In genomic region chr3:16849795-16850194, GRCh38 we compare ENCODE assay signal across 9 cellular contexts. TPM values are rescaled to one million over a fixed set of nuclear protein-coding genes. Genes with fewer than 3 reads are reported as not detected.
A peak's percentile ranks its signal among the peaks of the same experiment; 100 is the strongest.
DNase-seq lines count a peak whose midpoint lies in the region; ATAC-seq, FAIRE-seq and TF ChIP-seq lines count a peak whose summit lies in the region.
"Had no signal": no experiment of that assay in that cellular context is flagged by ENCODE, and none has a peak within 500 bp of the region (broad histone marks: within the 10 kb centered on the region; RNA-seq: fewer than 3 reads in every experiment).

No MANE protein-coding gene starts in this region.

- H2BK15ac ChIP-seq in neuronal stem cell (ENCODE audit: low read length), result no peak overlapping the region

- H3K4me3 ChIP-seq in GM06990 (replicated peaks; ENCODE audit: low read depth, low read length) (peak overlapping the region; percentile 0; the same call in 1 of the 2 replicates), endocrine pancreas (ENCODE audit: control insufficient read depth, insufficient read depth, low read length) (peak overlapping the region; percentile 82), neuronal stem cell (ENCODE audit: low read length in 2 of 2) (peak overlapping the region in 1 of 2 donors; percentile 35)

- H4K91ac ChIP-seq in neuronal stem cell (ENCODE audit: low read depth, low read length, poor library complexity), result no peak overlapping the region

- H2BK5ac ChIP-seq in neuronal stem cell (ENCODE audit: low read length), result no peak overlapping the region

- no peak overlapping the region for H4K8ac ChIP-seq in neuronal stem cell (ENCODE audit: low read depth, low read length)

- DNase-seq in GM06990 (ENCODE audit: extremely low read depth, insufficient read length), result no peak
- DNase-seq in NCI-H226, result peak; percentile 84
- no peak for DNase-seq in neuronal stem cell (ENCODE audit: low spot score)
- no peak for DNase-seq in urothelium cell line (ENCODE audit: low spot score)
- DNase-seq in progenitor cell of endocrine pancreas (ENCODE audit: low spot score, unreplicated experiment), result no peak
- DNase-seq: PC-3 had no signal

- H2BK120ac ChIP-seq in neuronal stem cell (ENCODE audit: low read depth, low read length), result no peak overlapping the region

- no peaks in the 10 kb centered on the region for H3K4me1 ChIP-seq in endocrine pancreas (ENCODE audit: control insufficient read depth, insufficient read depth, low read length)
- peaks cover 0 to 5% of the 10 kb centered on the region in 2 donors for H3K4me1 ChIP-seq in neuronal stem cell (ENCODE audit: control insufficient read depth in 2 of 2, insufficient read depth in 1 of 2, low read depth in 1 of 2, low read length in 2 of 2)

- TF ChIP-seq CTCF in GM06990 (IDR thresholded peaks at IDR 0.05; ENCODE audit: insufficient read depth, low read length, poor library complexity, severe bottlenecking) (no peak), progenitor cell of endocrine pancreas (IDR thresholded peaks at IDR 0.05; ENCODE audit: unreplicated experiment) (no peak)

- H3K27me3 Mint-ChIP-seq in progenitor cell of endocrine pancreas, result no peaks in the 10 kb centered on the region

- FAIRE-seq in urothelium cell line (lab: Jason Lieb, UNC), result no peak

- WGBS in neuronal stem cell (ENCODE audit: extremely low coverage in 2 of 2, insufficient read length in 2 of 2, insufficient replicate concordance in 1 of 2), 2 donors, result no CpG with 5 or more reads among the region's 3 CpGs

- H2BK12ac ChIP-seq in neuronal stem cell (ENCODE audit: low read length), result no peak overlapping the region

- H3K27ac ChIP-seq in neuronal stem cell (replicated peaks; ENCODE audit: low read length), result no peak overlapping the region

- H3K4ac ChIP-seq in neuronal stem cell (ENCODE audit: low read length), result no peak overlapping the region

- no peak overlapping the region for H3K23ac ChIP-seq in neuronal stem cell (ENCODE audit: low read depth, low read length, poor library complexity)

- no peaks in the 10 kb centered on the region for H3K9me3 Mint-ChIP-seq in progenitor cell of endocrine pancreas (ENCODE audit: low read depth)

- no peak overlapping the region for H3K18ac ChIP-seq in neuronal stem cell (ENCODE audit: low read length)

- H3K4me3 Mint-ChIP-seq in progenitor cell of endocrine pancreas (ENCODE audit: low read depth), result no peak overlapping the region

- H3K27ac Mint-ChIP-seq in progenitor cell of endocrine pancreas, result no peak overlapping the region

- H3K27me3 ChIP-seq in GM06990 (replicated peaks; ENCODE audit: control insufficient read depth, insufficient read depth, low read length), result no peaks in the 10 kb centered on the region
- no peaks in the 10 kb centered on the region for H3K27me3 ChIP-seq in endocrine pancreas (ENCODE audit: control insufficient read depth, insufficient read depth, low read length)
- no peaks in the 10 kb centered on the region for H3K27me3 ChIP-seq in neuronal stem cell (ENCODE audit: control insufficient read depth in 3 of 3, insufficient read depth in 3 of 3, low read depth in 1 of 3, low read length in 3 of 3)

- H3K79me1 ChIP-seq in neuronal stem cell (ENCODE audit: low read depth, low read length), result no peaks in the 10 kb centered on the region

- H3K9ac ChIP-seq in endocrine pancreas (ENCODE audit: control insufficient read depth, insufficient read depth, low read length) (peak overlapping the region; percentile 40), neuronal stem cell (ENCODE audit: low read depth, low read length, poor library complexity) (no peak overlapping the region)

- H3K14ac ChIP-seq in neuronal stem cell (ENCODE audit: low read length), result no peak overlapping the region

- H3K36me3 ChIP-seq in GM06990 (ENCODE audit: control insufficient read depth, insufficient read depth, low read length), result no peaks in the 10 kb centered on the region
- H3K36me3 ChIP-seq in endocrine pancreas (ENCODE audit: control insufficient read depth, insufficient read depth, low read length), result no peaks in the 10 kb centered on the region
- H3K36me3 ChIP-seq in neuronal stem cell (replicated peaks in 1 of 2; ENCODE audit: control insufficient read depth in 2 of 2, insufficient read depth in 2 of 2, low read length in 2 of 2), result no peaks in the 10 kb centered on the region

- H3K4me1 Mint-ChIP-seq in progenitor cell of endocrine pancreas (ENCODE audit: low read depth), result peaks cover 4% of the 10 kb centered on the region

- no peak overlapping the region for H2AK5ac ChIP-seq in neuronal stem cell (ENCODE audit: low read depth, low read length)

- no peak overlapping the region for H3K4me2 ChIP-seq in neuronal stem cell (ENCODE audit: insufficient read depth, low read length, poor library complexity, severe bottlenecking)

- ATAC-seq in GM21529 (IDR thresholded peaks at IDR 0.05; ENCODE audit: unreplicated experiment) (no peak), GM19467 (IDR thresholded peaks at IDR 0.05; ENCODE audit: unreplicated experiment) (no peak)
- ATAC-seq: PC-3 had no signal

- H3K9me3 ChIP-seq in endocrine pancreas (ENCODE audit: control insufficient read depth, low read length), result no peaks in the 10 kb centered on the region
- H3K9me3 ChIP-seq in neuronal stem cell (replicated peaks in 1 of 2; ENCODE audit: control insufficient read depth in 2 of 2, insufficient read depth in 1 of 2, low read depth in 1 of 2, low read length in 2 of 2), result no peaks in the 10 kb centered on the region

- no peaks in the 10 kb centered on the region for H3K36me3 Mint-ChIP-seq in progenitor cell of endocrine pancreas (ENCODE audit: insufficient read depth)

- H2AFZ ChIP-seq in neuronal stem cell (ENCODE audit: low read length), result peak overlapping the region; percentile 80

RNA-seq across cellular contexts. Expression of gene PLCL2, which starts 35.0 kb away (rescaled TPM):
- polyA plus RNA-seq in neuronal stem cell (2013, experiment 1 of 2), result 3.1 TPM
- 3.1 TPM for polyA plus RNA-seq in neuronal stem cell (2013, experiment 2 of 2)
- 10.8 and 11.3 TPM in 2 replicates for total RNA-seq in progenitor cell of endocrine pancreas
